In the genomic region with DNA sequence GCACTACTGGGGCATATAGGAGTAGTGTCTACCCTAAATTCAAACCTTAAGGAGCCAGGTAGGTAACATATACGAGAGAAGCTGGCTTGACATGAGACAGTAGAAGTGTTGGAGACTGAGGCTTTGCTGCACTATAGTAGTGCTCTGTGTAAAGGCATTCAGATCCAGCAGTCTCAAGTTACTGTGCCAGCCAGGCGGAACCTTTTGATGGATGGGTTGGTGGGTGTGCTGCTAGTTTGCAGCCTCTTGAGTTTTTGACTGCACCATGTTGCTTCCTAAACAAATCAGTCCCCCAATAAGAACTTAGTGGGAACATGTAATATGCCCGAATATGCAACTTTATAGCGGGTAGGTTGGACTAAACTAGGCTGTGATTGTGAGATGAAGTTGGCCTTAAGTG, we compare ENCODE assay signal across 8 cellular contexts. TPM values are rescaled to one million over a fixed set of nuclear protein-coding genes. Genes with fewer than 3 reads are reported as not detected.
DNase-seq lines count a peak whose midpoint lies in the region; ATAC-seq and TF ChIP-seq lines count a peak whose summit lies in the region.

No MANE protein-coding gene starts in this region.

- H3K4me2 ChIP-seq in osteoblast (ENCODE audit: insufficient read depth, low read length): peak overlapping the region; percentile 96

- H3K79me2 ChIP-seq in osteoblast (ENCODE audit: insufficient read depth, low read length): peaks cover 65% of the 10 kb centered on the region

- H3K9ac ChIP-seq in NT2/D1 (ENCODE audit: insufficient read length, low read depth): peak overlapping the region; percentile 96

- CTCF ChIA-PET in Calu3 (lab: Charles Lee): no interaction called here

- no peaks in the 10 kb centered on the region for H3K27me3 Mint-ChIP-seq in Calu3 (ENCODE audit: unreplicated experiment)
- H3K27me3 Mint-ChIP-seq in effector memory CD8-positive, alpha-beta T cell: no peaks in the 10 kb centered on the region

- H3K36me3 ChIP-seq in NT2/D1 (ENCODE audit: insufficient read depth, insufficient read length, low read length): peaks cover 44% of the 10 kb centered on the region
- H3K36me3 ChIP-seq in osteoblast (ENCODE audit: insufficient read depth, low read length): peaks cover 17% of the 10 kb centered on the region

- H3K9me3 ChIP-seq in NT2/D1 (ENCODE audit: insufficient read depth, low read length) (no peaks in the 10 kb centered on the region), osteoblast (ENCODE audit: low read depth, low read length) (no peaks in the 10 kb centered on the region)

- H3K4me1 Mint-ChIP-seq in Calu3 (ENCODE audit: low read depth, unreplicated experiment): peaks cover 20% of the 10 kb centered on the region
- H3K4me1 Mint-ChIP-seq in effector memory CD8-positive, alpha-beta T cell (ENCODE audit: low read depth in 2 of 2): peaks cover 47 to 48% of the 10 kb centered on the region in 2 donors

- H3K36me3 Mint-ChIP-seq in Calu3 (ENCODE audit: insufficient read depth, unreplicated experiment): peaks cover 30% of the 10 kb centered on the region
- peaks cover 26% of the 10 kb centered on the region for H3K36me3 Mint-ChIP-seq in effector memory CD8-positive, alpha-beta T cell (ENCODE audit: insufficient read depth)

- peak overlapping the region; percentile 83 for H3K4me3 Mint-ChIP-seq in Calu3 (ENCODE audit: low read depth, unreplicated experiment)
- H3K4me3 Mint-ChIP-seq in effector memory CD8-positive, alpha-beta T cell: peak overlapping the region; percentile 85 to 93

- H3K27ac ChIP-seq in osteoblast (ENCODE audit: low read depth, low read length): no peak overlapping the region

- H3K27me3 ChIP-seq in NT2/D1 (ENCODE audit: insufficient read depth, insufficient read length): no peaks in the 10 kb centered on the region
- no peaks in the 10 kb centered on the region for H3K27me3 ChIP-seq in osteoblast (ENCODE audit: insufficient read depth, low read length)

- no peak for ATAC-seq in effector memory CD8-positive, alpha-beta T cell (replicated peaks)
- ATAC-seq in GM18502 (IDR thresholded peaks at IDR 0.05; ENCODE audit: poor library complexity, unreplicated experiment): no peak
- ATAC-seq in HG03025 (IDR thresholded peaks at IDR 0.05; ENCODE audit: low FRiP score, unreplicated experiment): no peak

- DNase-seq in Calu3: no peak
- no peak for DNase-seq in NT2/D1 (ENCODE audit: low read depth, low spot score)
- no peak for DNase-seq in effector memory CD8-positive, alpha-beta T cell
- peak; percentile 61 for DNase-seq in osteoblast (ENCODE audit: insufficient read length, low spot score, missing footprints)
- no peak for DNase-seq in islet precursor cell
- DNase-seq in GF-D8 (lab: John Stamatoyannopoulos, UW): no peak

- no peaks in the 10 kb centered on the region for H3K9me3 Mint-ChIP-seq in Calu3 (ENCODE audit: low read depth, unreplicated experiment)
- H3K9me3 Mint-ChIP-seq in effector memory CD8-positive, alpha-beta T cell: no peaks in the 10 kb centered on the region

- no TSS peak for BruUV-seq in Calu3 (replicated peaks; lab: Mats Ljungman, UMichigan)

- peak overlapping the region; percentile 92 for H3K27ac Mint-ChIP-seq in Calu3 (ENCODE audit: unreplicated experiment)
- H3K27ac Mint-ChIP-seq in effector memory CD8-positive, alpha-beta T cell: peak overlapping the region in 1 of 2 donors; percentile 87

- peaks cover 44% of the 10 kb centered on the region for H4K20me1 ChIP-seq in osteoblast (ENCODE audit: insufficient read depth, low read length)

- H2AFZ ChIP-seq in osteoblast (ENCODE audit: low read length): no peak overlapping the region

- TF ChIP-seq CTCF in Calu3 (IDR thresholded peaks at IDR 0.05; ENCODE audit: unreplicated experiment) (no peak), osteoblast (IDR thresholded peaks at IDR 0.05; ENCODE audit: extremely low read depth, low read depth, low read length) (no peak)

- H3K4me3 ChIP-seq in NT2/D1 (ENCODE audit: insufficient read length, low read depth): peak overlapping the region; percentile 92
- peak overlapping the region; percentile 88 for H3K4me3 ChIP-seq in osteoblast (ENCODE audit: insufficient read depth, low read length)

- H3K4me1 ChIP-seq in NT2/D1 (ENCODE audit: insufficient read depth, insufficient read length) (no peaks in the 10 kb centered on the region), osteoblast (ENCODE audit: insufficient read depth, low read length) (peaks cover 43% of the 10 kb centered on the region)

- intact Hi-C loops in Calu3 (cut with micrococcal nuclease; ENCODE audit: unreplicated experiment): no loop called here

RNA-seq across cellular contexts. Expression of a gene that starts 1.5 kb away (rescaled TPM):
- total RNA-seq in Calu3 (2022) (85.5 and 87.3 TPM in 2 replicates), osteoblast (253 and 262 TPM in 2 replicates)

RNA-seq across cellular contexts. Expression of a gene that starts 23.0 kb away (rescaled TPM):
- total RNA-seq in Calu3 (2022) (not detected in 2 replicates), osteoblast (1.2 and 2.2 TPM in 2 replicates)

RNA-seq across cellular contexts. Expression of a gene that starts 55.7 kb away (rescaled TPM):
- total RNA-seq in Calu3 (2022): 0.19 and 0.24 TPM in 2 replicates
- total RNA-seq in osteoblast: 33.3 and 38.4 TPM in 2 replicates

Comparison
In these comparisons a context has a peak if more than half of its experiments do, and no peak if none do; other contexts are left out.
1. RNA of a gene that starts 55.7 kb away (total RNA-seq): 33.3 to 38.4 TPM in osteoblast; 0.19 to 0.24 TPM in Calu3; every median in the first group is over 10 times any median in the second.